9 cellular contexts compared by ENCODE assay signal in genomic region chr5:101976933-101977332, GRCh38.
"Had no signal": no experiment of that assay in that cellular context is flagged by ENCODE, and none has a peak within 500 bp of the region (broad histone marks: within the 10 kb centered on the region; RNA-seq: fewer than 3 reads in every experiment).

No MANE protein-coding gene starts in this region.

- H3K36me3 ChIP-seq: ascending aorta, breast epithelium, gastrocnemius medialis, heart left ventricle had no signal

- H3K4me1 ChIP-seq: ascending aorta, breast epithelium, gastrocnemius medialis, heart left ventricle had no signal

- H3K27me3 ChIP-seq: ascending aorta, breast epithelium, gastrocnemius medialis, heart left ventricle had no signal

- H3K9me3 ChIP-seq: ascending aorta, breast epithelium, gastrocnemius medialis, heart left ventricle had no signal

- H3K4me3 ChIP-seq: ascending aorta, breast epithelium, gastrocnemius medialis, heart left ventricle had no signal

- H3K27ac ChIP-seq: ascending aorta, breast epithelium, gastrocnemius medialis, heart left ventricle, VCaP had no signal

- DNase-seq: activated CD4-positive, alpha-beta T cell treated with anti-CD3 and anti-CD28 coated beads, Interleukin-2, amount 50 U/mL, for 48 hours; activated naive CD4-positive, alpha-beta T cell treated with anti-CD3 and anti-CD28 coated beads, Interleukin-2, amount 10 ng/mL, durations not matched to agents 7 days and 5 days; gastrocnemius medialis; heart left ventricle; immature natural killer cell; stimulated activated CD4-positive, alpha-beta T cell treated with anti-CD3 and anti-CD28 coated beads, Interleukin-12 subunit alpha, Interleukin-12 subunit beta, amount 100 ng/mL, for 4 hours had no signal
